ENCODE assay signal across 21 cellular contexts in genomic region chr14:58760121-58760520, GRCh38.
"Had no signal": no experiment of that assay in that cellular context is flagged by ENCODE, and none has a peak within 500 bp of the region (broad histone marks: within the 10 kb centered on the region; RNA-seq: fewer than 3 reads in every experiment).

No MANE protein-coding gene starts in this region.

- H3K36me3 ChIP-seq: colonic mucosa, left lung, lower lobe of right lung, pancreas, prostate gland, thoracic aorta had no signal

- ATAC-seq: activated T-cell treated with anti-CD3 and anti-CD28 coated beads, Interleukin-2, amount 50 U/mL, for 72 hours; left lung; lower lobe of right lung; pancreas; sciatic nerve; stimulated activated naive CD8-positive, alpha-beta T cell treated with anti-CD3 and anti-CD28 coated beads, Interleukin-15, Interleukin-2, amounts not matched to agents 100 U/mL and 50 U/mL, for 24 hours had no signal

- H3K4me1 ChIP-seq: colonic mucosa, left lung, lower lobe of right lung, prostate gland had no signal

- H3K27me3 ChIP-seq: colonic mucosa, left lung, pancreas had no signal

- H3K4me3 ChIP-seq: colonic mucosa, left lung, lower lobe of right lung, pancreas, prostate gland, skin epidermis, thoracic aorta had no signal

- H3K27ac ChIP-seq: colonic mucosa, left lung, lower lobe of right lung, pancreas, prostate gland, skin epidermis, thoracic aorta had no signal

- DNase-seq: activated B cell treated with CpG ODN at 0.5 μM for 24 hours; activated naive CD4-positive, alpha-beta T cell treated with Interleukin-2 at 50 U/mL for 16 hours; activated T-cell treated with anti-CD3 and anti-CD28 coated beads for 4 hours; activated T-cell treated with anti-CD3 and anti-CD28 coated beads, Interleukin-2, amount 50 U/mL, for 72 hours; anterior cingulate cortex; cerebellar nuclear complex; colonic mucosa; effector memory CD4-positive, alpha-beta T cell; left lung; lower lobe of right lung; naive B cell; pancreas; retina; stimulated activated CD4-positive, alpha-beta T cell treated with anti-CD3 and anti-CD28 coated beads, Interleukin-12 subunit alpha, Interleukin-12 subunit beta, amount 100 ng/mL, for 4 hours; stimulated activated CD4-positive, alpha-beta T cell treated with anti-CD3 and anti-CD28 coated beads, Interleukin-4, amount 100 ng/mL, for 1 hour; stimulated activated naive CD8-positive, alpha-beta T cell treated with anti-CD3 and anti-CD28 coated beads, Interleukin-15, Interleukin-2, amounts not matched to agents 100 U/mL and 50 U/mL, for 24 hours; trophoblast cell had no signal

- H3K9me3 ChIP-seq: colonic mucosa, left lung, lower lobe of right lung, pancreas, prostate gland, thoracic aorta had no signal
